ENCODE assay signal across 1 cellular context in the genomic region with DNA sequence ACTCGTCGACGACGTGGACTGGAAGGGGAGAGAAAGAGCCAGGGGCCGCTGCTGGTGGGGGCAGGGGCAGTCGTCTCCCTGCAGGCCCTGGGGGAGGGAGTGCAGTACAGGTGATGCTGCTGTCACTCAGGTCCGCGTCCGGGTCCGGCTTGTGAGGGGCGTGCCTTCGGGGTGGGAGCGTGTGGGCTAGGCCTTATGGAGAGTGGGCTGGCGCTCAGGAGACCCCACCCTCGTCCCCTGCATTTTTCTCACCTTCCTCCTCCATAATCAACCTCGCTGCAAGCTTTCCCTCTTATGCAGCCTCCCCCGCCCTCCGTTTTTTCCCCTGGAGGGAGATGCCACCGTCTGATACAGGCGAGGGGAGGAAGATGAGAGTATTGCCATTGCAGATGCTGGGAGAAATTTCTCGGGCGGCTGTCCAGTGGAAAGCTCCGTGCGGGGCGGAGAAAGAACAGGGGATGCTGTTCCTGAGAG.
TF ChIP-seq lines count a peak whose summit lies in the region.

No MANE protein-coding gene starts in this region.

TF ChIP-seq in HepG2, 621 proteins besides CTCF, POLR2A, EP300 and RAD21 (continued from another document and continues in another):
- TF ChIP-seq NR2F6 (IDR thresholded peaks at IDR 0.05) (no peak), NR2F6 (CRISPR knock-in tag; IDR thresholded peaks at IDR 0.05) (no peak), GABPA (IDR thresholded peaks at IDR 0.05; ENCODE audit: low read depth, low read length) (no peak), GABPA (CRISPR knock-in tag; IDR thresholded peaks at IDR 0.05; ENCODE audit: low read depth) (0 out of 2 replicates have a peak, but pooled peaks have one; percentile 18), ZNF746 (CRISPR knock-in tag; IDR thresholded peaks at IDR 0.05) (peak; percentile 62; the same call in 1 of the 2 replicates), ZSCAN12 (CRISPR knock-in tag; IDR thresholded peaks at IDR 0.05) (no peak), SIX4 (CRISPR knock-in tag; IDR thresholded peaks at IDR 0.05) (no peak), ZNF572 (CRISPR knock-in tag; IDR thresholded peaks at IDR 0.05) (no peak), SKI (IDR thresholded peaks at IDR 0.05; ENCODE audit: partially characterized antibody) (no peak), GATAD1 (CRISPR knock-in tag; IDR thresholded peaks at IDR 0.05) (no peak), ZNF891 (CRISPR knock-in tag; IDR thresholded peaks at IDR 0.05) (0 out of 2 replicates have a peak, but pooled peaks have one; percentile 14), KDM3A (CRISPR knock-in tag; IDR thresholded peaks at IDR 0.05; ENCODE audit: low read depth) (no peak), RCOR2 (CRISPR knock-in tag; IDR thresholded peaks at IDR 0.05) (no peak), SRY (CRISPR knock-in tag; IDR thresholded peaks at IDR 0.05) (no peak; the same call in 1 of the 2 replicates), U2AF2 (IDR thresholded peaks at IDR 0.05; ENCODE audit: low read depth, low read length) (no peak), AGO2 (optimal IDR thresholded peaks at IDR 0.05; ENCODE audit: low read depth, low read length) (peak; percentile 61), ZBTB1 (CRISPR knock-in tag; IDR thresholded peaks at IDR 0.05; ENCODE audit: borderline replicate concordance) (no peak), ZNF737 (CRISPR knock-in tag; IDR thresholded peaks at IDR 0.05; ENCODE audit: borderline replicate concordance) (no peak), ZIK1 (CRISPR knock-in tag; IDR thresholded peaks at IDR 0.05; ENCODE audit: borderline replicate concordance, low read depth) (no peak), ZFP36 (IDR thresholded peaks at IDR 0.05; ENCODE audit: borderline replicate concordance, low read depth, low read length, partially characterized antibody) (no peak), NKX3-1 (CRISPR knock-in tag; IDR thresholded peaks at IDR 0.05) (no peak; the same call in 1 of the 2 replicates), SP140L (CRISPR knock-in tag; IDR thresholded peaks at IDR 0.05; ENCODE audit: borderline replicate concordance) (no peak), JUNB (CRISPR knock-in tag; IDR thresholded peaks at IDR 0.05; ENCODE audit: borderline replicate concordance) (no peak), HCFC1 (IDR thresholded peaks at IDR 0.05; ENCODE audit: low read depth, low read length) (no peak), NRL (CRISPR knock-in tag; IDR thresholded peaks at IDR 0.05; ENCODE audit: borderline replicate concordance) (0 out of 2 replicates have a peak, but pooled peaks have one; percentile 98), ZNF563 (CRISPR knock-in tag; IDR thresholded peaks at IDR 0.05) (0 out of 2 replicates have a peak, but pooled peaks have one; percentile 33), MIER2 (CRISPR knock-in tag; IDR thresholded peaks at IDR 0.05) (no peak), MXD4 (CRISPR knock-in tag; IDR thresholded peaks at IDR 0.05) (peak; percentile 21; the same call in 1 of the 2 replicates), SRSF1 (optimal IDR thresholded peaks at IDR 0.05; ENCODE audit: low read depth, low read length) (peak; percentile 32), ZFP36L2 (CRISPR knock-in tag; IDR thresholded peaks at IDR 0.05) (no peak), TAF1 (CRISPR knock-in tag; IDR thresholded peaks at IDR 0.05) (no peak), ZNF768 (CRISPR knock-in tag; IDR thresholded peaks at IDR 0.05) (peak; percentile 82), KAT8 (CRISPR knock-in tag; IDR thresholded peaks at IDR 0.05) (no peak), ZNF629 (CRISPR knock-in tag; conservative IDR thresholded peaks at IDR 0.05) (no peak), PPARG (CRISPR knock-in tag; conservative IDR thresholded peaks at IDR 0.05) (no peak), ZNF468 (CRISPR knock-in tag; IDR thresholded peaks at IDR 0.05) (no peak), ZNF674 (CRISPR knock-in tag; IDR thresholded peaks at IDR 0.05; ENCODE audit: low read depth) (no peak), ZNF446 (CRISPR knock-in tag; IDR thresholded peaks at IDR 0.05) (0 out of 2 replicates have a peak, but pooled peaks have one; percentile 40), HNRNPUL1 (IDR thresholded peaks at IDR 0.05; ENCODE audit: low read depth, low read length) (no peak)
- TF ChIP-seq, protein P1, sequence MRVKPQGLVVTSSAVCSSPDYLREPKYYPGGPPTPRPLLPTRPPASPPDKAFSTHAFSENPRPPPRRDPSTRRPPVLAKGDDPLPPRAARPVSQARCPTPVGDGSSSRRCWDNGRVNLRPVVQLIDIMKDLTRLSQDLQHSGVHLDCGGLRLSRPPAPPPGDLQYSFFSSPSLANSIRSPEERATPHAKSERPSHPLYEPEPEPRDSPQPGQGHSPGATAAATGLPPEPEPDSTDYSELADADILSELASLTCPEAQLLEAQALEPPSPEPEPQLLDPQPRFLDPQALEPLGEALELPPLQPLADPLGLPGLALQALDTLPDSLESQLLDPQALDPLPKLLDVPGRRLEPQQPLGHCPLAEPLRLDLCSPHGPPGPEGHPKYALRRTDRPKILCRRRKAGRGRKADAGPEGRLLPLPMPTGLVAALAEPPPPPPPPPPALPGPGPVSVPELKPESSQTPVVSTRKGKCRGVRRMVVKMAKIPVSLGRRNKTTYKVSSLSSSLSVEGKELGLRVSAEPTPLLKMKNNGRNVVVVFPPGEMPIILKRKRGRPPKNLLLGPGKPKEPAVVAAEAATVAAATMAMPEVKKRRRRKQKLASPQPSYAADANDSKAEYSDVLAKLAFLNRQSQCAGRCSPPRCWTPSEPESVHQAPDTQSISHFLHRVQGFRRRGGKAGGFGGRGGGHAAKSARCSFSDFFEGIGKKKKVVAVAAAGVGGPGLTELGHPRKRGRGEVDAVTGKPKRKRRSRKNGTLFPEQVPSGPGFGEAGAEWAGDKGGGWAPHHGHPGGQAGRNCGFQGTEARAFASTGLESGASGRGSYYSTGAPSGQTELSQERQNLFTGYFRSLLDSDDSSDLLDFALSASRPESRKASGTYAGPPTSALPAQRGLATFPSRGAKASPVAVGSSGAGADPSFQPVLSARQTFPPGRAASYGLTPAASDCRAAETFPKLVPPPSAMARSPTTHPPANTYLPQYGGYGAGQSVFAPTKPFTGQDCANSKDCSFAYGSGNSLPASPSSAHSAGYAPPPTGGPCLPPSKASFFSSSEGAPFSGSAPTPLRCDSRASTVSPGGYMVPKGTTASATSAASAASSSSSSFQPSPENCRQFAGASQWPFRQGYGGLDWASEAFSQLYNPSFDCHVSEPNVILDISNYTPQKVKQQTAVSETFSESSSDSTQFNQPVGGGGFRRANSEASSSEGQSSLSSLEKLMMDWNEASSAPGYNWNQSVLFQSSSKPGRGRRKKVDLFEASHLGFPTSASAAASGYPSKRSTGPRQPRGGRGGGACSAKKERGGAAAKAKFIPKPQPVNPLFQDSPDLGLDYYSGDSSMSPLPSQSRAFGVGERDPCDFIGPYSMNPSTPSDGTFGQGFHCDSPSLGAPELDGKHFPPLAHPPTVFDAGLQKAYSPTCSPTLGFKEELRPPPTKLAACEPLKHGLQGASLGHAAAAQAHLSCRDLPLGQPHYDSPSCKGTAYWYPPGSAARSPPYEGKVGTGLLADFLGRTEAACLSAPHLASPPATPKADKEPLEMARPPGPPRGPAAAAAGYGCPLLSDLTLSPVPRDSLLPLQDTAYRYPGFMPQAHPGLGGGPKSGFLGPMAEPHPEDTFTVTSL (CRISPR knock-in tag; IDR thresholded peaks at IDR 0.05; ENCODE audit: borderline replicate concordance): no peak; the same call in 1 of the 2 replicates
- TF ChIP-seq, protein P2, sequence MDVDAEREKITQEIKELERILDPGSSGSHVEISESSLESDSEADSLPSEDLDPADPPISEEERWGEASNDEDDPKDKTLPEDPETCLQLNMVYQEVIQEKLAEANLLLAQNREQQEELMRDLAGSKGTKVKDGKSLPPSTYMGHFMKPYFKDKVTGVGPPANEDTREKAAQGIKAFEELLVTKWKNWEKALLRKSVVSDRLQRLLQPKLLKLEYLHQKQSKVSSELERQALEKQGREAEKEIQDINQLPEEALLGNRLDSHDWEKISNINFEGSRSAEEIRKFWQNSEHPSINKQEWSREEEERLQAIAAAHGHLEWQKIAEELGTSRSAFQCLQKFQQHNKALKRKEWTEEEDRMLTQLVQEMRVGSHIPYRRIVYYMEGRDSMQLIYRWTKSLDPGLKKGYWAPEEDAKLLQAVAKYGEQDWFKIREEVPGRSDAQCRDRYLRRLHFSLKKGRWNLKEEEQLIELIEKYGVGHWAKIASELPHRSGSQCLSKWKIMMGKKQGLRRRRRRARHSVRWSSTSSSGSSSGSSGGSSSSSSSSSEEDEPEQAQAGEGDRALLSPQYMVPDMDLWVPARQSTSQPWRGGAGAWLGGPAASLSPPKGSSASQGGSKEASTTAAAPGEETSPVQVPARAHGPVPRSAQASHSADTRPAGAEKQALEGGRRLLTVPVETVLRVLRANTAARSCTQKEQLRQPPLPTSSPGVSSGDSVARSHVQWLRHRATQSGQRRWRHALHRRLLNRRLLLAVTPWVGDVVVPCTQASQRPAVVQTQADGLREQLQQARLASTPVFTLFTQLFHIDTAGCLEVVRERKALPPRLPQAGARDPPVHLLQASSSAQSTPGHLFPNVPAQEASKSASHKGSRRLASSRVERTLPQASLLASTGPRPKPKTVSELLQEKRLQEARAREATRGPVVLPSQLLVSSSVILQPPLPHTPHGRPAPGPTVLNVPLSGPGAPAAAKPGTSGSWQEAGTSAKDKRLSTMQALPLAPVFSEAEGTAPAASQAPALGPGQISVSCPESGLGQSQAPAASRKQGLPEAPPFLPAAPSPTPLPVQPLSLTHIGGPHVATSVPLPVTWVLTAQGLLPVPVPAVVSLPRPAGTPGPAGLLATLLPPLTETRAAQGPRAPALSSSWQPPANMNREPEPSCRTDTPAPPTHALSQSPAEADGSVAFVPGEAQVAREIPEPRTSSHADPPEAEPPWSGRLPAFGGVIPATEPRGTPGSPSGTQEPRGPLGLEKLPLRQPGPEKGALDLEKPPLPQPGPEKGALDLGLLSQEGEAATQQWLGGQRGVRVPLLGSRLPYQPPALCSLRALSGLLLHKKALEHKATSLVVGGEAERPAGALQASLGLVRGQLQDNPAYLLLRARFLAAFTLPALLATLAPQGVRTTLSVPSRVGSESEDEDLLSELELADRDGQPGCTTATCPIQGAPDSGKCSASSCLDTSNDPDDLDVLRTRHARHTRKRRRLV (CRISPR knock-in tag; IDR thresholded peaks at IDR 0.05): no peak
- TF ChIP-seq, protein P3, sequence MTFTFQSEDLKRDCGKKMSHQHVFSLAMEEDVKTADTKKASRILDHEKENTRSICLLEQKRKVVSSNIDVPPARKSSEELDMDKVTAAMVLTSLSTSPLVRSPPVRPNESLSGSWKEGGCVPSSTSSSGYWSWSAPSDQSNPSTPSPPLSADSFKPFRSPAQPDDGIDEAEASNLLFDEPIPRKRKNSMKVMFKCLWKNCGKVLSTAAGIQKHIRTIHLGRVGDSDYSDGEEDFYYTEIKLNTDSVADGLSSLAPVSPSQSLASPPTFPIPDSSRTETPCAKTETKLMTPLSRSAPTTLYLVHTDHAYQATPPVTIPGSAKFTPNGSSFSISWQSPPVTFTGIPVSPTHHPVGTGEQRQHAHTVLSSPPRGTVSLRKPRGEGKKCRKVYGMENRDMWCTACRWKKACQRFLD (CRISPR knock-in tag; IDR thresholded peaks at IDR 0.05; ENCODE audit: borderline replicate concordance): no peak
- TF ChIP-seq, protein P4, sequence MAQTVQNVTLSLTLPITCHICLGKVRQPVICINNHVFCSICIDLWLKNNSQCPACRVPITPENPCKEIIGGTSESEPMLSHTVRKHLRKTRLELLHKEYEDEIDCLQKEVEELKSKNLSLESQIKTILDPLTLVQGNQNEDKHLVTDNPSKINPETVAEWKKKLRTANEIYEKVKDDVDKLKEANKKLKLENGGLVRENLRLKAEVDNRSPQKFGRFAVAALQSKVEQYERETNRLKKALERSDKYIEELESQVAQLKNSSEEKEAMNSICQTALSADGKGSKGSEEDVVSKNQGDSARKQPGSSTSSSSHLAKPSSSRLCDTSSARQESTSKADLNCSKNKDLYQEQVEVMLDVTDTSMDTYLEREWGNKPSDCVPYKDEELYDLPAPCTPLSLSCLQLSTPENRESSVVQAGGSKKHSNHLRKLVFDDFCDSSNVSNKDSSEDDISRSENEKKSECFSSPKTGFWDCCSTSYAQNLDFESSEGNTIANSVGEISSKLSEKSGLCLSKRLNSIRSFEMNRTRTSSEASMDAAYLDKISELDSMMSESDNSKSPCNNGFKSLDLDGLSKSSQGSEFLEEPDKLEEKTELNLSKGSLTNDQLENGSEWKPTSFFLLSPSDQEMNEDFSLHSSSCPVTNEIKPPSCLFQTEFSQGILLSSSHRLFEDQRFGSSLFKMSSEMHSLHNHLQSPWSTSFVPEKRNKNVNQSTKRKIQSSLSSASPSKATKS (CRISPR knock-in tag; IDR thresholded peaks at IDR 0.05): no peak
- TF ChIP-seq, protein P5, sequence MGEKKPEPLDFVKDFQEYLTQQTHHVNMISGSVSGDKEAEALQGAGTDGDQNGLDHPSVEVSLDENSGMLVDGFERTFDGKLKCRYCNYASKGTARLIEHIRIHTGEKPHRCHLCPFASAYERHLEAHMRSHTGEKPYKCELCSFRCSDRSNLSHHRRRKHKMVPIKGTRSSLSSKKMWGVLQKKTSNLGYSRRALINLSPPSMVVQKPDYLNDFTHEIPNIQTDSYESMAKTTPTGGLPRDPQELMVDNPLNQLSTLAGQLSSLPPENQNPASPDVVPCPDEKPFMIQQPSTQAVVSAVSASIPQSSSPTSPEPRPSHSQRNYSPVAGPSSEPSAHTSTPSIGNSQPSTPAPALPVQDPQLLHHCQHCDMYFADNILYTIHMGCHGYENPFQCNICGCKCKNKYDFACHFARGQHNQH (CRISPR knock-in tag; IDR thresholded peaks at IDR 0.05): no peak; the same call in none of the 2 replicates
- TF ChIP-seq, protein P6, sequence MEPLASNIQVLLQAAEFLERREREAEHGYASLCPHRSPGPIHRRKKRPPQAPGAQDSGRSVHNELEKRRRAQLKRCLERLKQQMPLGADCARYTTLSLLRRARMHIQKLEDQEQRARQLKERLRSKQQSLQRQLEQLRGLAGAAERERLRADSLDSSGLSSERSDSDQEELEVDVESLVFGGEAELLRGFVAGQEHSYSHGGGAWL (CRISPR knock-in tag; IDR thresholded peaks at IDR 0.05): no peak
- TF ChIP-seq, protein P7, sequence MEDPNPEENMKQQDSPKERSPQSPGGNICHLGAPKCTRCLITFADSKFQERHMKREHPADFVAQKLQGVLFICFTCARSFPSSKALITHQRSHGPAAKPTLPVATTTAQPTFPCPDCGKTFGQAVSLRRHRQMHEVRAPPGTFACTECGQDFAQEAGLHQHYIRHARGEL (CRISPR knock-in tag; IDR thresholded peaks at IDR 0.05): no peak
- TF ChIP-seq, protein P8, sequence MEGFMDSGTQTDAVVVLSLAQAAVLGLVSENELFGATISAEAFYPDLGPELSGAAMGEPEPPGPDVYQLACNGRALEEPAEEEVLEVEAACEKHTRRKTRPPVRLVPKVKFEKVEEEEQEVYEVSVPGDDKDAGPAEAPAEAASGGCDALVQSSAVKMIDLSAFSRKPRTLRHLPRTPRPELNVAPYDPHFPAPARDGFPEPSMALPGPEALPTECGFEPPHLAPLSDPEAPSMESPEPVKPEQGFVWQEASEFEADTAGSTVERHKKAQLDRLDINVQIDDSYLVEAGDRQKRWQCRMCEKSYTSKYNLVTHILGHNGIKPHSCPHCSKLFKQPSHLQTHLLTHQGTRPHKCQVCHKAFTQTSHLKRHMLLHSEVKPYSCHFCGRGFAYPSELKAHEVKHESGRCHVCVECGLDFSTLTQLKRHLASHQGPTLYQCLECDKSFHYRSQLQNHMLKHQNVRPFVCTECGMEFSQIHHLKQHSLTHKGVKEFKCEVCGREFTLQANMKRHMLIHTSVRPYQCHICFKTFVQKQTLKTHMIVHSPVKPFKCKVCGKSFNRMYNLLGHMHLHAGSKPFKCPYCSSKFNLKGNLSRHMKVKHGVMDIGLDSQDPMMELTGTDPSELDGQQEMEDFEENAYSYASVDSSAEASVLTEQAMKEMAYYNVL (CRISPR knock-in tag; IDR thresholded peaks at IDR 0.05; ENCODE audit: borderline replicate concordance): no peak; the same call in 1 of the 2 replicates
